In the genomic region with DNA sequence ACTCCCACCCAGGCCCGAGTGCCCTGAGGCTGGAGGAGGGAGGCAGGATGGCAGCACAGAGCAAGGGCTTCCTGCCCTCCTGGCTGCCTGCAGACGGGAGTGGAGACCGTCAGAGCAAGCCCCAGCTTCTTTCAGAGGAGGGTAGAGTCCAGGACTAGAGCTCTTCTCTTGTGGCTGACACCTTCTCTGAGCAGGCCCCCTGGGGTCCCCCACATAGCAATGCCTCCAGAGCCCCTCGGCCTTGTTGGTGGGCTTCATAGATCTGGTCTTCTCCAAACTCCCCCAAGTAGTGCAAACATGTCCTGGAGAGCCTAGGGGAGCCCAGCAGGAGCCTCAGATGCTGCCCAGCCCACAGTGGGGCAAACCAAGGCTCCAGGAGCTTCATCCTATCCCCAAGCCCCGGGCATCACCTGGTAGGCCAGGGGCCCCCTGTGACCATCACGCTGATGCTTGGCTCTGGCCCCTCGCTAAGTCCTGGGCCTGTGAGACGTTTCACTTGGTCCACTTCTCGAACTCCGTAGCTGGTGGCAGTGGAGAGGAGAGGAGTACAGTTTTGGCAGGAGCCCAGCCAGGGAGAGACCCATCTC, we compare ENCODE assay signal across 15 cellular contexts. TPM values are rescaled to one million over a fixed set of nuclear protein-coding genes. Genes with fewer than 3 reads are reported as not detected.
DNase-seq lines count a peak whose midpoint lies in the region; ATAC-seq and TF ChIP-seq lines count a peak whose summit lies in the region.
"Had no signal": no experiment of that assay in that cellular context is flagged by ENCODE, and none has a peak within 500 bp of the region (broad histone marks: within the 10 kb centered on the region; RNA-seq: fewer than 3 reads in every experiment).

No MANE protein-coding gene starts in this region.

- H3K9me3 ChIP-seq in ES-I3 (ENCODE audit: control insufficient read depth, insufficient read depth, low read length) = no peaks in the 10 kb centered on the region
- no peaks in the 10 kb centered on the region for H3K9me3 ChIP-seq in naive thymus-derived CD4-positive, alpha-beta T cell (ENCODE audit: control insufficient read depth in 2 of 3, low read length in 3 of 3)

- POLR2A ChIA-PET in naive thymus-derived CD4-positive, alpha-beta T cell (lab: Charles Lee) = interaction anchor here (0.5 to 0.6 kb wide), 2 partner anchors 28 to 64 kb away, joined by 3 read pairs; no protein-coding TSS in a partner anchor

- no peak overlapping the region for H3K27ac ChIP-seq in naive thymus-derived CD4-positive, alpha-beta T cell (ENCODE audit: low read depth, low read length)

- H3K27me3 ChIP-seq in naive thymus-derived CD4-positive, alpha-beta T cell (ENCODE audit: control insufficient read depth in 2 of 2, insufficient read depth in 2 of 2, low read length in 2 of 2) = no peaks in the 10 kb centered on the region

- H3K9me3 Mint-ChIP-seq in naive thymus-derived CD4-positive, alpha-beta T cell = no peaks in the 10 kb centered on the region

- peak overlapping the region in 2 of 10 donors; percentile 61 to 77 for H3K4me3 Mint-ChIP-seq in naive thymus-derived CD4-positive, alpha-beta T cell

- CTCF ChIA-PET in naive thymus-derived CD4-positive, alpha-beta T cell (lab: Charles Lee) = no interaction called here

- H3K36me3 Mint-ChIP-seq in naive thymus-derived CD4-positive, alpha-beta T cell = peaks cover 0 to 14% (median 0%) of the 10 kb centered on the region in 5 donors

- H3K4me3 ChIP-seq in naive thymus-derived CD4-positive, alpha-beta T cell (ENCODE audit: low read length) = no peak overlapping the region

- peak overlapping the region in 5 of 9 donors; percentile 38 to 98 (median 56) for H3K27ac Mint-ChIP-seq in naive thymus-derived CD4-positive, alpha-beta T cell

- H3K4me1 ChIP-seq in ES-I3 (ENCODE audit: insufficient read depth, low read length) = peaks cover 22% of the 10 kb centered on the region
- peaks cover 12 to 35% of the 10 kb centered on the region in 2 donors for H3K4me1 ChIP-seq in naive thymus-derived CD4-positive, alpha-beta T cell (ENCODE audit: control insufficient read depth in 2 of 2, insufficient read depth in 2 of 2, low read length in 2 of 2)

- intact Hi-C loops in naive thymus-derived CD4-positive, alpha-beta T cell (cut with micrococcal nuclease) = no loop called here

- H3K27me3 Mint-ChIP-seq in naive thymus-derived CD4-positive, alpha-beta T cell = no peaks in the 10 kb centered on the region

- peaks cover 31 to 75% (median 51%) of the 10 kb centered on the region in 7 donors for H3K4me1 Mint-ChIP-seq in naive thymus-derived CD4-positive, alpha-beta T cell

- H3K9ac ChIP-seq in ES-I3 (ENCODE audit: low read depth, low read length) = peak overlapping the region; percentile 1; the same call in 1 of the 2 replicates

- peak; percentile 19 for DNase-seq in GM20000 (ENCODE audit: low spot score)
- DNase-seq in UCSD-AML1 (lab: John Stamatoyannopoulos, UW; ENCODE audit: unreplicated experiment) = peak; percentile 35
- DNase-seq in naive thymus-derived CD4-positive, alpha-beta T cell = no peak
- no peak for DNase-seq in NCI-H2227 (lab: John Stamatoyannopoulos, UW; ENCODE audit: unreplicated experiment)
- DNase-seq in left lobe of liver (ENCODE audit: low spot score) = no peak
- DNase-seq: NCI-H1092; NCI-H524 treated with DMSO at 0.1 percent for 48 hours; stimulated activated CD4-positive, alpha-beta T cell treated with anti-CD3 and anti-CD28 coated beads, Interleukin-2, amount 100 ng/mL, for 48 hours had no signal

- TF ChIP-seq CTCF in GM20000 (IDR thresholded peaks at IDR 0.05; ENCODE audit: extremely low read depth, missing control alignments) = no peak

- ATAC-seq in naive thymus-derived CD4-positive, alpha-beta T cell = no peak
- ATAC-seq in GM21360 (IDR thresholded peaks at IDR 0.05; ENCODE audit: unreplicated experiment) = no peak
- ATAC-seq in HG02798 (IDR thresholded peaks at IDR 0.05; ENCODE audit: poor library complexity, unreplicated experiment) = no peak
- ATAC-seq in left lobe of liver = no peak
- ATAC-seq: SK-N-SH treated with all-trans-retinoic acid at 6 μM for 48 hours had no signal

- H3K36me3 ChIP-seq in ES-I3 (ENCODE audit: insufficient read depth, low read length) = no peaks in the 10 kb centered on the region
- H3K36me3 ChIP-seq in naive thymus-derived CD4-positive, alpha-beta T cell (ENCODE audit: control insufficient read depth in 2 of 3, insufficient read depth in 3 of 3, low read length in 3 of 3) = peaks cover 0 to under 1% (median 0%) of the 10 kb centered on the region in 3 experiments

RNA-seq across cellular contexts. Expression of a gene that starts 2.0 kb away (rescaled TPM):
- total RNA-seq in naive thymus-derived CD4-positive, alpha-beta T cell = 10 to 100 TPM in 3 of 5 experiments, under 1 TPM in 2; 0.60 to 70.6 (median 12.8) TPM
- polyA plus RNA-seq in naive thymus-derived CD4-positive, alpha-beta T cell = under 1 TPM; 0.25 to 0.80 TPM
- total RNA-seq in left lobe of liver = 0.96 TPM
- total RNA-seq: endothelial cell of umbilical vein had no signal
- polyA plus RNA-seq: endothelial cell of umbilical vein had no signal

RNA-seq across cellular contexts. Expression of a gene that starts 4.6 kb away (rescaled TPM):
- 1 to 10 TPM in 1 of 5 experiments, not detected in 4; 4.7 TPM for total RNA-seq in naive thymus-derived CD4-positive, alpha-beta T cell
- not detected for polyA plus RNA-seq in naive thymus-derived CD4-positive, alpha-beta T cell
- 35.5 TPM for total RNA-seq in left lobe of liver
- total RNA-seq: endothelial cell of umbilical vein, lung microvascular endothelial cell, subcutaneous adipose tissue had no signal
- polyA plus RNA-seq: endothelial cell of umbilical vein had no signal

RNA-seq across cellular contexts. Expression of a gene that starts 7.2 kb away (rescaled TPM):
- total RNA-seq in naive thymus-derived CD4-positive, alpha-beta T cell = 1 to 10 TPM in 2 of 5 experiments, under 1 TPM in 3; 0.58 to 4.9 (median 0.97) TPM
- under 1 TPM in 1 of 2 donors, not detected in 1; 0.26 TPM for polyA plus RNA-seq in naive thymus-derived CD4-positive, alpha-beta T cell
- 0.75 TPM for total RNA-seq in left lobe of liver

RNA-seq across cellular contexts. Expression of a gene that starts 16.2 kb away (rescaled TPM):
- total RNA-seq in naive thymus-derived CD4-positive, alpha-beta T cell = 1 to 10 TPM; 4.4 to 7.6 (median 5.8) TPM
- 1 to 10 TPM; 4.6 to 6.6 TPM for polyA plus RNA-seq in naive thymus-derived CD4-positive, alpha-beta T cell
- 2.2 TPM for total RNA-seq in left lobe of liver

RNA-seq across cellular contexts. Expression of a gene that starts 46.0 kb away (rescaled TPM):
- 100 to 1,000 TPM in 3 of 5 experiments, 10 to 100 TPM in 2; 88.8 to 121 (median 106) TPM for total RNA-seq in naive thymus-derived CD4-positive, alpha-beta T cell
- polyA plus RNA-seq in naive thymus-derived CD4-positive, alpha-beta T cell = 100 to 1,000 TPM; 374 to 417 TPM
- 31.6 TPM for total RNA-seq in left lobe of liver

Comparison
In these comparisons a context has a peak if more than half of its experiments do, and no peak if none do; other contexts are left out.
1. DNase-seq: peak in GM20000 (single experiment) and UCSD-AML1 (single experiment); none in naive thymus-derived CD4-positive, alpha-beta T cell (0 of 9), NCI-H2227 (single experiment) and left lobe of liver (single experiment).